22 cellular contexts compared by ENCODE assay signal in genomic region chr10:121536271-121536918, GRCh38.
DNase-seq lines count a peak whose midpoint lies in the region; ATAC-seq, FAIRE-seq and TF ChIP-seq lines count a peak whose summit lies in the region.
"Had no signal": no experiment of that assay in that cellular context is flagged by ENCODE, and none has a peak within 500 bp of the region (broad histone marks: within the 10 kb centered on the region; RNA-seq: fewer than 3 reads in every experiment).

No MANE protein-coding gene starts in this region.

- H3K27ac ChIP-seq in breast epithelium (no peak overlapping the region), H1 (ENCODE audit: low read depth, low read length) (no peak overlapping the region), right lobe of liver (no peak overlapping the region)
- H3K27ac ChIP-seq: 22Rv1; BLaER1 treated with 17β-estradiol and CSF1 and Interleukin-3, amounts not matched to agents 10 nM and 100 nM; cardiac muscle cell; PC-9; SK-N-MC had no signal

- no peak for TF ChIP-seq CTCF in MCF 10A (IDR thresholded peaks at IDR 0.05; ENCODE audit: unreplicated experiment)
- no peak for TF ChIP-seq CTCF in breast epithelium (IDR thresholded peaks at IDR 0.05)
- TF ChIP-seq CTCF in H1 (IDR thresholded peaks at IDR 0.05; ENCODE audit: control extremely low read depth in 1 of 3, insufficient read depth in 1 of 3, low read depth in 1 of 3, low read length in 3 of 3) = no peak
- no peak for TF ChIP-seq CTCF in right lobe of liver (IDR thresholded peaks at IDR 0.05)
- TF ChIP-seq CTCF in lower leg skin (IDR thresholded peaks at IDR 0.05) = no peak

- H3K9me3 ChIP-seq in breast epithelium (no peaks in the 10 kb centered on the region), H1 (ENCODE audit: insufficient read depth in 2 of 2, low read depth in 1 of 2, low read length in 1 of 2) (no peaks in the 10 kb centered on the region), right lobe of liver (no peaks in the 10 kb centered on the region)
- H3K9me3 ChIP-seq: BLaER1 treated with 17β-estradiol and CSF1 and Interleukin-3, amounts not matched to agents 10 nM and 100 nM had no signal

- H3K18ac ChIP-seq in H1 (ENCODE audit: extremely low read depth, low read length) = no peak overlapping the region; the same call in 1 of the 2 replicates

- BruUV-seq in MCF 10A (replicated peaks; lab: Mats Ljungman, UMichigan) = no TSS peak

- H3K79me2 ChIP-seq in H1 (ENCODE audit: control insufficient read depth in 1 of 2, insufficient read depth in 2 of 2, low read length in 2 of 2) = peaks cover 6 to 95% of the 10 kb centered on the region in 2 experiments; a peak in 3 of 4 replicates

- CTCF ChIA-PET in MCF 10A (lab: Yijun Ruan, JAX) (interaction anchor here (0.6 kb wide), 1 partner anchor 119 kb away, joined by 3 read pairs; no protein-coding TSS in a partner anchor), H1 (lab: Charles Lee; ENCODE audit: partially characterized antibody) (interaction anchor here (0.6 to 1.5 kb wide), 7 partner anchors 8 to 198 kb away, joined by 3 read pairs; no protein-coding TSS in a partner anchor)

- no peak overlapping the region for H3K23ac ChIP-seq in H1 (ENCODE audit: insufficient read length)

- no peaks in the 10 kb centered on the region for H3K36me3 Mint-ChIP-seq in MCF 10A (ENCODE audit: insufficient read depth, unreplicated experiment)
- H3K36me3 Mint-ChIP-seq: activated naive CD4-positive, alpha-beta T cell treated with anti-CD3 and anti-CD28 coated beads, Interleukin-2, amount 10 ng/mL, durations not matched to agents 7 days and 5 days; immature natural killer cell had no signal

- peak; percentile 43 for DNase-seq in MCF 10A (ENCODE audit: unreplicated experiment)
- DNase-seq in breast epithelium (ENCODE audit: low spot score in 2 of 2) = no peak
- no peak for DNase-seq in H1 (ENCODE audit: low read depth in 1 of 2, low spot score in 2 of 2)
- peak in 1 of 3 donors; percentile 64 for DNase-seq in right lobe of liver
- DNase-seq in superior temporal gyrus (ENCODE audit: extremely low spot score) = peak; percentile 96
- no peak for DNase-seq in dedifferentiated amniotic fluid mesenchymal stem cell (ENCODE audit: extremely low spot score)
- no peak for DNase-seq in lower leg skin (ENCODE audit: low spot score in 2 of 2)
- no peak for DNase-seq in MV-4-11 (lab: John Stamatoyannopoulos, UW)
- DNase-seq: activated CD4-positive, alpha-beta T cell treated with anti-CD3 and anti-CD28 coated beads for 4 hours; activated naive CD4-positive, alpha-beta T cell treated with anti-CD3 and anti-CD28 coated beads, Interleukin-2, amount 10 ng/mL, durations not matched to agents 7 days and 5 days; immature natural killer cell; NCI-H1092 treated with DMSO at 0.1 percent for 48 hours; NCI-H69; PC-9; small intestine; T-helper 9 cell had no signal

- H3K79me1 ChIP-seq in H1 (ENCODE audit: low read depth, low read length) = peaks cover 28% of the 10 kb centered on the region

- H3K4me3 ChIP-seq in breast epithelium = no peak overlapping the region
- peak overlapping the region in 1 of 4 experiments; percentile 10; a peak in 1 of 8 replicates for H3K4me3 ChIP-seq in H1 (ENCODE audit: extremely low read depth in 1 of 4, insufficient read depth in 2 of 4, low read depth in 3 of 4, low read length in 4 of 4)
- H3K4me3 ChIP-seq in right lobe of liver = no peak overlapping the region
- no peak overlapping the region for H3K4me3 ChIP-seq in lower leg skin (ENCODE audit: low read depth, poor library complexity, severe bottlenecking)
- H3K4me3 ChIP-seq: BLaER1 treated with 17β-estradiol and CSF1 and Interleukin-3, amounts not matched to agents 10 nM and 100 nM; cardiac muscle cell; PC-9; SK-N-MC had no signal

- H3K56ac ChIP-seq in H1 (replicated peaks; ENCODE audit: insufficient read length, low read depth, low read length) = no peak overlapping the region

- no peak overlapping the region for H2AFZ ChIP-seq in H1 (ENCODE audit: low read length)
- H2AFZ ChIP-seq: PC-9 had no signal

- peak overlapping the region; percentile 17 to 26; a peak in 1 of 4 replicates for H3K4me2 ChIP-seq in H1 (ENCODE audit: insufficient read depth in 1 of 2, low read depth in 2 of 2, low read length in 2 of 2)
- H3K4me2 ChIP-seq: BLaER1 treated with 17β-estradiol and CSF1 and Interleukin-3, amounts not matched to agents 10 nM and 100 nM; PC-9 had no signal

- TF ChIP-seq EP300 in H1 (IDR thresholded peaks at IDR 0.05; ENCODE audit: borderline replicate concordance in 1 of 2, low read depth in 2 of 2, low read length in 2 of 2) = no peak

- H2BK15ac ChIP-seq in H1 (ENCODE audit: low read length) = no peak overlapping the region

- H2BK5ac ChIP-seq in H1 (ENCODE audit: low read depth, low read length) = no peak overlapping the region

- peak; percentile 7 for FAIRE-seq in H1 (lab: Jason Lieb, UNC)
- FAIRE-seq: endometrium, small intestine had no signal

- peak; percentile 36 to 68 (median 62) for ATAC-seq in right lobe of liver

- peaks cover 6% of the 10 kb centered on the region for H3K4me1 Mint-ChIP-seq in MCF 10A (ENCODE audit: insufficient read depth, unreplicated experiment)
- H3K4me1 Mint-ChIP-seq: activated naive CD4-positive, alpha-beta T cell treated with anti-CD3 and anti-CD28 coated beads, Interleukin-2, amount 10 ng/mL, durations not matched to agents 7 days and 5 days; immature natural killer cell had no signal

- no peak overlapping the region for H4K91ac ChIP-seq in H1 (replicated peaks; ENCODE audit: insufficient read length, low read length)

- TF ChIP-seq RAD21 in H1 (IDR thresholded peaks at IDR 0.05 in 1 of 2, conservative IDR thresholded peaks at IDR 0.05 in 1 of 2; ENCODE audit: low read depth in 2 of 2, low read length in 2 of 2) = no peak

- no peak overlapping the region for H2BK120ac ChIP-seq in H1 (replicated peaks; ENCODE audit: low read depth, low read length)

- POLR2A ChIA-PET in MCF 10A (lab: Yijun Ruan, JAX) = interaction anchor here (2.6 kb wide), 1 partner anchor 17 kb away, joined by 12 read pairs; no protein-coding TSS in a partner anchor
- POLR2A ChIA-PET in H1 (lab: Charles Lee; ENCODE audit: partially characterized antibody) = interaction anchor here (1.0 to 1.1 kb wide), 2 partner anchors 10 to 60 kb away, joined by 3 read pairs; no protein-coding TSS in a partner anchor

- H4K20me1 ChIP-seq in H1 (replicated peaks in 1 of 2; ENCODE audit: control insufficient read depth in 1 of 2, insufficient read depth in 2 of 2, low read length in 2 of 2) = peaks cover 4 to 9% of the 10 kb centered on the region in 2 experiments
- H4K20me1 ChIP-seq: BLaER1 treated with 17β-estradiol and CSF1 and Interleukin-3, amounts not matched to agents 10 nM and 100 nM had no signal

- H4K8ac ChIP-seq in H1 (ENCODE audit: extremely low read depth, insufficient read depth, low read length) = no peak overlapping the region

- H3K36me3 ChIP-seq in breast epithelium = no peaks in the 10 kb centered on the region
- peaks cover 14 to 63% (median 27%) of the 10 kb centered on the region in 4 experiments for H3K36me3 ChIP-seq in H1 (ENCODE audit: control insufficient read depth in 2 of 4, insufficient read depth in 4 of 4, low read length in 3 of 4)
- no peaks in the 10 kb centered on the region for H3K36me3 ChIP-seq in right lobe of liver
- H3K36me3 ChIP-seq: BLaER1 treated with 17β-estradiol and CSF1 and Interleukin-3, amounts not matched to agents 10 nM and 100 nM had no signal

- H2BK20ac ChIP-seq in H1 (ENCODE audit: low read length) = no peak overlapping the region

- no peak for TF ChIP-seq POLR2A in breast epithelium (IDR thresholded peaks at IDR 0.05)
- no peak for TF ChIP-seq POLR2A in H1 (IDR thresholded peaks at IDR 0.05; ENCODE audit: control extremely low read depth in 1 of 2, low read depth in 2 of 2, low read length in 2 of 2)
- no peak for TF ChIP-seq POLR2A in right lobe of liver (IDR thresholded peaks at IDR 0.05)
- TF ChIP-seq POLR2A in lower leg skin (IDR thresholded peaks at IDR 0.05) = no peak

- no peak overlapping the region for H4K5ac ChIP-seq in H1 (ENCODE audit: insufficient read length, low read depth, low read length)

- H3K4me1 ChIP-seq in breast epithelium (no peaks in the 10 kb centered on the region), H1 (replicated peaks in 1 of 4; ENCODE audit: control insufficient read depth in 3 of 4, insufficient read depth in 4 of 4, low read length in 3 of 4) (peaks cover 8 to 25% (median 21%) of the 10 kb centered on the region in 4 experiments; a peak in 6 of 7 replicates), right lobe of liver (peaks cover 0 to 27% (median 12%) of the 10 kb centered on the region in 4 donors)
- H3K4me1 ChIP-seq: BLaER1 treated with 17β-estradiol and CSF1 and Interleukin-3, amounts not matched to agents 10 nM and 100 nM had no signal

- H3K23me2 ChIP-seq in H1 (ENCODE audit: low read depth, low read length) = no peaks in the 10 kb centered on the region

- no peak overlapping the region for H2AK5ac ChIP-seq in H1 (ENCODE audit: low read depth, low read length)

- no peak overlapping the region for H2BK12ac ChIP-seq in H1 (ENCODE audit: low read depth, low read length)

- H3K14ac ChIP-seq in H1 (ENCODE audit: insufficient read length) = no peak overlapping the region

- H3K9ac ChIP-seq in H1 (replicated peaks in 1 of 4; ENCODE audit: extremely low read depth in 1 of 4, low read depth in 3 of 4, low read length in 3 of 4) = no peak overlapping the region
- H3K9ac ChIP-seq: BLaER1 treated with 17β-estradiol and CSF1 and Interleukin-3, amounts not matched to agents 10 nM and 100 nM had no signal

- H3K27me3 ChIP-seq in breast epithelium = no peaks in the 10 kb centered on the region
- no peaks in the 10 kb centered on the region for H3K27me3 ChIP-seq in H1 (replicated peaks in 1 of 4; ENCODE audit: control insufficient read depth in 3 of 4, extremely low read depth in 1 of 4, insufficient read depth in 3 of 4, low read length in 3 of 4)
- no peaks in the 10 kb centered on the region for H3K27me3 ChIP-seq in right lobe of liver
- H3K27me3 ChIP-seq: BLaER1 treated with 17β-estradiol and CSF1 and Interleukin-3, amounts not matched to agents 10 nM and 100 nM; cardiac muscle cell had no signal

- H3K27me3 Mint-ChIP-seq in MCF 10A (ENCODE audit: insufficient read depth, unreplicated experiment) = no peaks in the 10 kb centered on the region
- H3K27me3 Mint-ChIP-seq: activated naive CD4-positive, alpha-beta T cell treated with anti-CD3 and anti-CD28 coated beads, Interleukin-2, amount 10 ng/mL, durations not matched to agents 7 days and 5 days; type B pancreatic cell had no signal

- no peaks in the 10 kb centered on the region for H3K9me3 Mint-ChIP-seq in MCF 10A (ENCODE audit: unreplicated experiment)
- H3K9me3 Mint-ChIP-seq: type B pancreatic cell had no signal

- intact Hi-C loops in MCF 10A (cut with micrococcal nuclease) = no loop called here
- intact Hi-C loops in breast epithelium (cut with DNase I; ENCODE audit: low total_unique reads) = no loop called here
- intact Hi-C loops in right lobe of liver (cut with DNase I) = no loop called here
- intact Hi-C loops in lower leg skin (cut with DNase I; ENCODE audit: low total_unique reads) = no loop called here

- WGBS in H1 (ENCODE audit: extremely low coverage in 1 of 2, insufficient coverage in 1 of 2, insufficient read length in 1 of 2, insufficient replicate concordance in 2 of 2, low coverage in 1 of 2, low lambda C conversion rate in 2 of 2, missing lambda C conversion rate in 1 of 2), 2 experiments = 70% methylated on average over 8 of the region's 8 CpGs; no CpG with 5 or more reads in 1 of the 2 experiments
- 57% methylated on average over 8 of the region's 8 CpGs for WGBS in right lobe of liver (ENCODE audit: insufficient coverage, low coverage, low lambda C conversion rate, missing lambda C conversion rate)
- 53 to 55% methylated on average over 8 of the region's 8 CpGs for WGBS in lower leg skin, 2 donors

- no peak overlapping the region for H3K4ac ChIP-seq in H1 (replicated peaks; ENCODE audit: insufficient read length, low read depth, low read length)

- H3K4me3 Mint-ChIP-seq in MCF 10A (ENCODE audit: unreplicated experiment) = no peak overlapping the region
- H3K4me3 Mint-ChIP-seq: activated naive CD4-positive, alpha-beta T cell treated with anti-CD3 and anti-CD28 coated beads, Interleukin-2, amount 10 ng/mL, durations not matched to agents 7 days and 5 days; immature natural killer cell; type B pancreatic cell had no signal

- H3K27ac Mint-ChIP-seq in MCF 10A (ENCODE audit: low read depth, unreplicated experiment) = no peak overlapping the region
- H3K27ac Mint-ChIP-seq: activated naive CD4-positive, alpha-beta T cell treated with anti-CD3 and anti-CD28 coated beads, Interleukin-2, amount 10 ng/mL, durations not matched to agents 7 days and 5 days; immature natural killer cell; type B pancreatic cell had no signal

Comparison
In these comparisons a context has a peak if more than half of its experiments do, and no peak if none do; other contexts are left out.
1. DNase-seq: peak in MCF 10A (single experiment) and superior temporal gyrus (single experiment); none in breast epithelium (0 of 2), H1 (0 of 2), dedifferentiated amniotic fluid mesenchymal stem cell (single experiment), lower leg skin (0 of 2) and MV-4-11 (single experiment).